In the genomic region with DNA sequence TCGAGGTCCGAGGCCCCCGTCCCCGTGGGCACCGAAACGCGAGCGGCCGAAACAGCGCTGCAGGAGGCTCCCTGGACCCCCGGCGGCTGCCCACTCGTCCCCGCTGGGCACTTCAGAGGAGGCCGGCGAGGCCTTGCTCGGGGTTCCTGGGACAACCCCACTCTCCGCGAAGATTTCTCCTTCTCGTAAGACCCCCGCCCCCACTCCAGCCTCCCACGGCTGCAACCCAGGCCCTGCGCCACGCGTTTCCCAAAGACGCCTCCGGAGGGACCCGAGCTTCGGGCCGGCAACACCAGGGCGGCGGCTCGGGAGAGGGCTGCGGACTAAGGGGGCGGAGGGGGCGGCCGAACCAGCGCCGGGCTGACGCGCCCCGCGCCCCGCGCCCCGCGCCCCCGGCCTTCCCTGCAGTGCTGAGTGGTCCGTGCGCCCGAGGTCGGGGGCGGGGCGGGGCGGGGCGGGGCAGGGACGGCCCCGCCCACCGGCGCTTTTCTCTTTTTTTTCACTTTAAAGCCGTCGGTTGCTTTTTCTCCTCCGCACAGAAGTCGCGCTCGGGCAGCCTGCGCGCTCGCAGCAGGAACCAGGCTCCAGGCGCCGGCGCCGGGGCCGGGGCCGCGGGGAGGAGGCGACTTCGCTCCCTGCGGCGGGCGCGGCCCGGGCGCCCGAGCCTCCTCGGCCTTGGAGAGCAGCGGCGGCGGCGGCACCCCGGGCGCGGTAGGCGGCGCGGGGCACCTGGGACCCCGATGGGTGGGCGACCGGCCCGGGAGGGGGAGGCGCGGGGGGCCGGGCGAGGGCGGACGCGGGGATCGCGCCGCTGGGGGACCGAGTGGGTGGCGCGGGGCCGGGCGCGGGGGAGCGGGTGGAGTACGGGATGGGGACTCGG, we compare ENCODE assay signal across 8 cellular contexts. TPM values are rescaled to one million over a fixed set of nuclear protein-coding genes. Genes with fewer than 3 reads are reported as not detected.
DNase-seq lines count a peak whose midpoint lies in the region; ATAC-seq, FAIRE-seq and TF ChIP-seq lines count a peak whose summit lies in the region.

TSS of gene SPSB1 (plus strand) at position 534 of the 880 bp plus-strand sequence. CDS start 62,998 bp downstream, outside the sequence.

- H4K5ac ChIP-seq in H1 (ENCODE audit: insufficient read length, low read depth, low read length), result no peak within 1 kb of the TSS

- POLR2A ChIA-PET in H1 (lab: Charles Lee; ENCODE audit: partially characterized antibody), result interaction anchor here (0.9 to 1.3 kb wide), 3 partner anchors 10 to 95 kb away, joined by 3 to 4 read pairs (median 3); no protein-coding TSS in a partner anchor

- peaks cover 11% of the 10 kb centered on the region for H3K23me2 ChIP-seq in H1 (ENCODE audit: low read depth, low read length)

- no peak within 1 kb of the TSS for H3K56ac ChIP-seq in H1 (replicated peaks; ENCODE audit: insufficient read length, low read depth, low read length)

- peaks cover 36% of the 10 kb centered on the region for H3K4me1 ChIP-seq in CD4-positive, CD25-positive, alpha-beta regulatory T cell (ENCODE audit: control insufficient read depth, insufficient read depth, low read length, poor library complexity, severe bottlenecking)
- H3K4me1 ChIP-seq in GM23248 (ENCODE audit: insufficient read depth) (peaks cover 31% of the 10 kb centered on the region), H1 (replicated peaks in 1 of 4; ENCODE audit: control insufficient read depth in 3 of 4, insufficient read depth in 4 of 4, low read length in 3 of 4) (peaks cover 0 to 10% (median 5%) of the 10 kb centered on the region in 4 experiments; a peak in 4 of 7 replicates), mesenchymal stem cell (ENCODE audit: control insufficient read depth, insufficient read depth, low read depth, low read length) (peaks cover 27% of the 10 kb centered on the region)

- ATAC-seq in CD4-positive, CD25-positive, alpha-beta regulatory T cell (ENCODE audit: low read depth in 2 of 2), result peak; percentile 56 to 58

- peaks cover 0 to 6% (median 3%) of the 10 kb centered on the region in 7 donors for H3K9me3 Mint-ChIP-seq in CD4-positive, CD25-positive, alpha-beta regulatory T cell

- H3K14ac ChIP-seq in H1 (ENCODE audit: insufficient read length) (no peak within 1 kb of the TSS), mesenchymal stem cell (ENCODE audit: low read length in 2 of 2) (peak within 1 kb of the TSS in 1 of 2 experiments; percentile 100)

- H2BK12ac ChIP-seq in H1 (ENCODE audit: low read depth, low read length), result peak within 1 kb of the TSS; percentile 90; the same call in 1 of the 2 replicates
- H2BK12ac ChIP-seq in mesenchymal stem cell (ENCODE audit: low read length in 2 of 2), result peak within 1 kb of the TSS; percentile 63 to 88

- H3F3A ChIP-seq in GM23248 (ENCODE audit: insufficient read depth), result peaks cover 27% of the 10 kb centered on the region

- H3K27ac ChIP-seq in CD4-positive, CD25-positive, alpha-beta regulatory T cell (ENCODE audit: insufficient read depth, low read length, poor library complexity, severe bottlenecking), result peak within 1 kb of the TSS; percentile 36
- H3K27ac ChIP-seq in GM23248, result peak within 1 kb of the TSS; percentile 76
- H3K27ac ChIP-seq in H1 (ENCODE audit: low read depth, low read length), result no peak within 1 kb of the TSS
- peak within 1 kb of the TSS; percentile 72 for H3K27ac ChIP-seq in mesenchymal stem cell (ENCODE audit: low read length, poor library complexity, severe bottlenecking)

- H3K9me3 ChIP-seq in CD4-positive, CD25-positive, alpha-beta regulatory T cell (ENCODE audit: control insufficient read depth in 2 of 2, low read length in 2 of 2), result peaks cover 9 to 10% of the 10 kb centered on the region in 2 experiments
- H3K9me3 ChIP-seq in GM23248 (ENCODE audit: low read depth) (no peaks in the 10 kb centered on the region), H1 (ENCODE audit: insufficient read depth in 2 of 2, low read depth in 1 of 2, low read length in 1 of 2) (peaks cover 4 to 6% of the 10 kb centered on the region in 2 experiments; a peak in 3 of 4 replicates), mesenchymal stem cell (ENCODE audit: control insufficient read depth, low read length) (peaks cover 4% of the 10 kb centered on the region)

- no peaks in the 10 kb centered on the region for H3K27me3 Mint-ChIP-seq in CD4-positive, CD25-positive, alpha-beta regulatory T cell

- H2AFZ ChIP-seq in GM23248, result peak within 1 kb of the TSS; percentile 46
- H2AFZ ChIP-seq in H1 (ENCODE audit: low read length), result peak within 1 kb of the TSS; percentile 15; the same call in 1 of the 2 replicates
- peak within 1 kb of the TSS; percentile 75 for H2AFZ ChIP-seq in mesenchymal stem cell (ENCODE audit: low read depth, low read length)

- H3K27ac Mint-ChIP-seq in CD4-positive, CD25-positive, alpha-beta regulatory T cell, result peak within 1 kb of the TSS; percentile 48 to 84 (median 71)

- peaks cover 9% of the 10 kb centered on the region; the same call in 1 of the 2 replicates for H3K79me1 ChIP-seq in H1 (ENCODE audit: low read depth, low read length)
- H3K79me1 ChIP-seq in mesenchymal stem cell (replicated peaks; ENCODE audit: low read length, poor library complexity, severe bottlenecking), result no peaks in the 10 kb centered on the region

- H3K9ac ChIP-seq in GM23248, result peak within 1 kb of the TSS; percentile 87
- peak within 1 kb of the TSS in 2 of 4 experiments; percentile 8 to 70; a peak in 5 of 7 replicates for H3K9ac ChIP-seq in H1 (replicated peaks in 1 of 4; ENCODE audit: extremely low read depth in 1 of 4, low read depth in 3 of 4, low read length in 3 of 4)
- peak within 1 kb of the TSS; percentile 95 for H3K9ac ChIP-seq in mesenchymal stem cell (ENCODE audit: low read length)

- peak within 1 kb of the TSS; percentile 6 for H3K18ac ChIP-seq in H1 (ENCODE audit: extremely low read depth, low read length)
- H3K18ac ChIP-seq in mesenchymal stem cell (ENCODE audit: low read depth in 1 of 2, low read length in 2 of 2), result peak within 1 kb of the TSS; percentile 98 to 99

- no peaks in the 10 kb centered on the region for H3K36me3 ChIP-seq in CD4-positive, CD25-positive, alpha-beta regulatory T cell (ENCODE audit: control insufficient read depth, insufficient read depth, low read length)
- H3K36me3 ChIP-seq in GM23248 (ENCODE audit: low read depth), result no peaks in the 10 kb centered on the region
- H3K36me3 ChIP-seq in H1 (ENCODE audit: control insufficient read depth in 2 of 4, insufficient read depth in 4 of 4, low read length in 3 of 4), result no peaks in the 10 kb centered on the region
- H3K36me3 ChIP-seq in mesenchymal stem cell (ENCODE audit: control insufficient read depth in 1 of 2, insufficient read depth in 2 of 2, low read depth in 1 of 2, low read length in 2 of 2), result peaks cover 5 to 12% of the 10 kb centered on the region in 2 experiments

- peak within 1 kb of the TSS; percentile 95 for H3K4me3 ChIP-seq in CD4-positive, CD25-positive, alpha-beta regulatory T cell (ENCODE audit: low read depth, low read length)
- H3K4me3 ChIP-seq in GM23248, result peak within 1 kb of the TSS; percentile 87
- H3K4me3 ChIP-seq in H1 (ENCODE audit: extremely low read depth in 1 of 4, insufficient read depth in 2 of 4, low read depth in 3 of 4, low read length in 4 of 4), result peak within 1 kb of the TSS; percentile 61 to 80 (median 66)
- peak within 1 kb of the TSS; percentile 89 to 100 for H3K4me3 ChIP-seq in mesenchymal stem cell (ENCODE audit: insufficient read depth in 1 of 2, low read depth in 1 of 2, low read length in 2 of 2)

- H2BK15ac ChIP-seq in H1 (ENCODE audit: low read length) (peak within 1 kb of the TSS; percentile 99; the same call in 1 of the 2 replicates), mesenchymal stem cell (ENCODE audit: low read depth, poor library complexity, severe bottlenecking) (peak within 1 kb of the TSS; percentile 88)

- H2BK20ac ChIP-seq in H1 (ENCODE audit: low read length), result peak within 1 kb of the TSS; percentile 82; the same call in 1 of the 2 replicates

- H2BK120ac ChIP-seq in H1 (replicated peaks; ENCODE audit: low read depth, low read length) (no peak within 1 kb of the TSS), mesenchymal stem cell (ENCODE audit: low read depth, low read length) (peak within 1 kb of the TSS; percentile 87)

- TF ChIP-seq EP300 in H1 (IDR thresholded peaks at IDR 0.05; ENCODE audit: borderline replicate concordance in 1 of 2, low read depth in 2 of 2, low read length in 2 of 2), result no peak

- no peak for TF ChIP-seq RAD21 in H1 (IDR thresholded peaks at IDR 0.05 in 1 of 2, conservative IDR thresholded peaks at IDR 0.05 in 1 of 2; ENCODE audit: low read depth in 2 of 2, low read length in 2 of 2)

- H3K79me2 ChIP-seq in GM23248 (ENCODE audit: insufficient read depth) (peaks cover 40% of the 10 kb centered on the region), H1 (ENCODE audit: control insufficient read depth in 1 of 2, insufficient read depth in 2 of 2, low read length in 2 of 2) (no peaks in the 10 kb centered on the region; a peak in 2 of 4 replicates)

- H3K4me1 Mint-ChIP-seq in CD4-positive, CD25-positive, alpha-beta regulatory T cell, result peaks cover 13 to 41% (median 24%) of the 10 kb centered on the region in 4 donors

- no peaks in the 10 kb centered on the region for H3K9me2 ChIP-seq in GM23248 (ENCODE audit: insufficient read depth)

- peak within 1 kb of the TSS; percentile 51 to 87 (median 81) for H3K4me3 Mint-ChIP-seq in CD4-positive, CD25-positive, alpha-beta regulatory T cell

- peaks cover 10% of the 10 kb centered on the region for H3K36me3 Mint-ChIP-seq in CD4-positive, CD25-positive, alpha-beta regulatory T cell

- 3% methylated on average over 29 to 64 of the region's 119 CpGs for WGBS in GM23248 (ENCODE audit: low coverage in 1 of 2, low lambda C conversion rate in 2 of 2, missing lambda C conversion rate in 2 of 2), 2 experiments
- 5% methylated on average over 37 of the region's 119 CpGs; no CpG with 5 or more reads in 1 of the 2 experiments for WGBS in H1 (ENCODE audit: extremely low coverage in 1 of 2, insufficient coverage in 1 of 2, insufficient read length in 1 of 2, insufficient replicate concordance in 2 of 2, low coverage in 1 of 2, low lambda C conversion rate in 2 of 2, missing lambda C conversion rate in 1 of 2), 2 experiments
- WGBS in mesenchymal stem cell, result 1% methylated on average over 59 of the region's 119 CpGs

- no peak within 1 kb of the TSS for H3K23ac ChIP-seq in H1 (ENCODE audit: insufficient read length)
- peak within 1 kb of the TSS in 1 of 2 experiments; percentile 95 for H3K23ac ChIP-seq in mesenchymal stem cell (ENCODE audit: low read length in 2 of 2)

- no peak for FAIRE-seq in H1 (lab: Jason Lieb, UNC)

- TF ChIP-seq POLR2A in H1 (IDR thresholded peaks at IDR 0.05; ENCODE audit: control extremely low read depth in 1 of 2, low read depth in 2 of 2, low read length in 2 of 2), result peak in 1 of 2 experiments; percentile 66; a peak in 1 of 3 replicates

- no peak for TF ChIP-seq CTCF in H1 (IDR thresholded peaks at IDR 0.05; ENCODE audit: control extremely low read depth in 1 of 3, insufficient read depth in 1 of 3, low read depth in 1 of 3, low read length in 3 of 3)

- peak within 1 kb of the TSS; percentile 74 for H3K4me2 ChIP-seq in GM23248 (ENCODE audit: unreplicated experiment)
- H3K4me2 ChIP-seq in H1 (ENCODE audit: insufficient read depth in 1 of 2, low read depth in 2 of 2, low read length in 2 of 2), result peak within 1 kb of the TSS; percentile 91 to 99
- H3K4me2 ChIP-seq in mesenchymal stem cell (ENCODE audit: low read length, poor library complexity, severe bottlenecking), result peak within 1 kb of the TSS; percentile 95

- peak within 1 kb of the TSS; percentile 60; the same call in 1 of the 2 replicates for H2BK5ac ChIP-seq in H1 (ENCODE audit: low read depth, low read length)
- H2BK5ac ChIP-seq in mesenchymal stem cell (ENCODE audit: low read depth, low read length, poor library complexity, severe bottlenecking), result peak within 1 kb of the TSS; percentile 78

- no peaks in the 10 kb centered on the region for H3K27me3 ChIP-seq in CD4-positive, CD25-positive, alpha-beta regulatory T cell (ENCODE audit: control insufficient read depth, insufficient read depth, low read length)
- H3K27me3 ChIP-seq in GM23248 (replicated peaks; ENCODE audit: insufficient read depth) (no peaks in the 10 kb centered on the region), H1 (replicated peaks in 1 of 4; ENCODE audit: control insufficient read depth in 3 of 4, extremely low read depth in 1 of 4, insufficient read depth in 3 of 4, low read length in 3 of 4) (peaks cover 0 to 21% (median 16%) of the 10 kb centered on the region in 4 experiments; a peak in 6 of 7 replicates), mesenchymal stem cell (ENCODE audit: control insufficient read depth in 1 of 2, insufficient read depth in 1 of 2, low read length in 2 of 2) (no peaks in the 10 kb centered on the region)

- in situ Hi-C loops in GM23248 (cut with MboI), result no loop called here

- H3K4ac ChIP-seq in H1 (replicated peaks; ENCODE audit: insufficient read length, low read depth, low read length), result no peak within 1 kb of the TSS
- H3K4ac ChIP-seq in mesenchymal stem cell (ENCODE audit: low read depth in 1 of 2, low read length in 2 of 2), result peak within 1 kb of the TSS; percentile 79 to 95

- H4K91ac ChIP-seq in H1 (replicated peaks; ENCODE audit: insufficient read length, low read length) (no peak within 1 kb of the TSS), mesenchymal stem cell (ENCODE audit: low read length) (peak within 1 kb of the TSS; percentile 93)

- peak within 1 kb of the TSS; percentile 57; the same call in 1 of the 2 replicates for H4K8ac ChIP-seq in H1 (ENCODE audit: extremely low read depth, insufficient read depth, low read length)
- H4K8ac ChIP-seq in mesenchymal stem cell (ENCODE audit: low read length), result peak within 1 kb of the TSS; percentile 75

- H4K20me1 ChIP-seq in GM23248 (ENCODE audit: insufficient read depth), result no peaks in the 10 kb centered on the region; the same call in 1 of the 2 replicates
- H4K20me1 ChIP-seq in H1 (replicated peaks in 1 of 2; ENCODE audit: control insufficient read depth in 1 of 2, insufficient read depth in 2 of 2, low read length in 2 of 2), result peaks cover 0 to 19% of the 10 kb centered on the region in 2 experiments

- H2AK5ac ChIP-seq in H1 (ENCODE audit: low read depth, low read length) (peak within 1 kb of the TSS; percentile 99), mesenchymal stem cell (ENCODE audit: low read length, severe bottlenecking) (no peak within 1 kb of the TSS)

- CTCF ChIA-PET in H1 (lab: Charles Lee; ENCODE audit: partially characterized antibody), result interaction anchor here (0.6 to 6.2 kb wide), 12 partner anchors 9 to 395 kb away, joined by 3 to 98 read pairs (median 3); no protein-coding TSS in a partner anchor

- peak; percentile 58 to 82 (median 63) for DNase-seq in CD4-positive, CD25-positive, alpha-beta regulatory T cell
- DNase-seq in GM23248 (peak; percentile 91), NCI-H510A treated with DMSO at 0.1 percent for 48 hours (lab: John Stamatoyannopoulos, UW) (peak; percentile 90), H1 (ENCODE audit: low read depth in 1 of 2, low spot score in 2 of 2) (peak in 1 of 2 experiments; percentile 66), mesenchymal stem cell (peak; percentile 83), NCI-H2107 treated with DMSO at 0.1 percent for 48 hours (lab: John Stamatoyannopoulos, UW; ENCODE audit: unreplicated experiment) (no peak)
- peak; percentile 16 to 47 for DNase-seq in activated CD8-positive, alpha-beta memory T cell treated with anti-CD3 and anti-CD28 coated beads for 1 hour (ENCODE audit: extremely low read depth in 1 of 2, low read depth in 1 of 2)
- DNase-seq in stimulated activated CD8-positive, alpha-beta memory T cell treated with anti-CD3 and anti-CD28 coated beads, Interleukin-15, amount 100 ng/mL, for 48 hours (ENCODE audit: low read depth in 2 of 2), result peak; percentile 43 to 49

RNA-seq across cellular contexts. Expression of gene SPSB1, which starts in this region (rescaled TPM):
- total RNA-seq in CD4-positive, CD25-positive, alpha-beta regulatory T cell, result 19.7 TPM
- 10 to 100 TPM in 3 of 4 donors, 1 to 10 TPM in 1; 7.0 to 12.3 (median 11.9) TPM for polyA plus RNA-seq in CD4-positive, CD25-positive, alpha-beta regulatory T cell
- total RNA-seq in GM23248 (2014; rRNA removed; shearing (Covaris generic)), result 13.5 and 22.7 TPM in 2 replicates
- polyA plus RNA-seq in GM23248 (2016; fragmentation: Nextera tagmentation; extraction: Ambion mirVana) (13.5 and 13.6 TPM in 2 replicates), H1 (2011; rRNA removed) (6.4 and 8.2 TPM in 2 replicates)
- 4.0 and 5.3 TPM in 2 replicates for total RNA-seq in H1 (2021; fragmentation: NEBNext Ultra II Directional; extraction: Animal tissue kit (Norgen Biotek cat#: 25700))
- polyA plus RNA-seq in H1 (2011; cell fraction: cytosol; rRNA removed), result 5.0 TPM
- polyA plus RNA-seq in H1 (2011; cell fraction: nucleus; rRNA removed), result 5.0 TPM
- polyA plus RNA-seq in H1 (2012, experiment 1 of 2), result 3.3 to 5.5 TPM (median 4.1 TPM) in 4 replicates
- polyA plus RNA-seq in H1 (2012, experiment 2 of 2), result 4.3 TPM
- polyA plus RNA-seq in H1 (2013, experiment 1 of 2), result 2.6 TPM
- 2.9 TPM for polyA plus RNA-seq in H1 (2013, experiment 2 of 2)
- 5.3 and 7.5 TPM in 2 replicates for polyA minus RNA-seq in H1 (2011; rRNA and poly(A)+ RNA removed)
- polyA minus RNA-seq in H1 (2011; cell fraction: cytosol; rRNA and poly(A)+ RNA removed), result 4.0 TPM
- polyA minus RNA-seq in H1 (2011; cell fraction: nucleus; rRNA and poly(A)+ RNA removed), result 2.9 TPM
- 34.8 TPM for polyA plus RNA-seq in mesenchymal stem cell (2013, experiment 1 of 2)
- polyA plus RNA-seq in mesenchymal stem cell (2013, experiment 2 of 2), result 35.0 TPM

Comparison
In these comparisons a context has a peak if more than half of its experiments do, and no peak if none do; other contexts are left out.
1. H2AFZ ChIP-seq: peak in every context shown above with its lines; median percentile 75 in mesenchymal stem cell; 46 in GM23248; 15 in H1.